11 cellular contexts compared by ENCODE assay signal in genomic region chr4:168852933-168853713, GRCh38.
DNase-seq lines count a peak whose midpoint lies in the region; ATAC-seq and TF ChIP-seq lines count a peak whose summit lies in the region.
"Had no signal": no experiment of that assay in that cellular context is flagged by ENCODE, and none has a peak within 500 bp of the region (broad histone marks: within the 10 kb centered on the region; RNA-seq: fewer than 3 reads in every experiment).

No MANE protein-coding gene starts in this region.

- TF ChIP-seq CTCF in nephron (IDR thresholded peaks at IDR 0.05; ENCODE audit: unreplicated experiment in 3 of 3), result no peak
- no peak for TF ChIP-seq CTCF in brain microvascular endothelial cell (IDR thresholded peaks at IDR 0.05; ENCODE audit: low read depth, low read length, missing control alignments)

- peak; percentile 83 for ATAC-seq in GM18511 (IDR thresholded peaks at IDR 0.05; ENCODE audit: unreplicated experiment)
- ATAC-seq in GM21528 (IDR thresholded peaks at IDR 0.05; ENCODE audit: low FRiP score, unreplicated experiment), result peak; percentile 71
- peak; percentile 71 for ATAC-seq in HG03460 (IDR thresholded peaks at IDR 0.05; ENCODE audit: unreplicated experiment)
- ATAC-seq: HepG2 had no signal

- H3K27me3 ChIP-seq in brain microvascular endothelial cell (replicated peaks), result no peaks in the 10 kb centered on the region

- H3K36me3 ChIP-seq in brain microvascular endothelial cell (replicated peaks), result peaks cover 29% of the 10 kb centered on the region

- H3K27ac Mint-ChIP-seq in nephron, result peak overlapping the region; percentile 21 to 82 (median 24)

- no peaks in the 10 kb centered on the region for H3K27me3 Mint-ChIP-seq in nephron (ENCODE audit: low read depth)

- in situ Hi-C loops in brain microvascular endothelial cell (cut with HindIII; ENCODE audit: low pct_ligation_motif_present, low sequenced_read_pairs), result no loop called here

- no peak overlapping the region for H3K4me3 ChIP-seq in brain microvascular endothelial cell (ENCODE audit: low read depth, low read length)

- DNase-seq in NCI-H1694 (lab: John Stamatoyannopoulos, UW) (no peak), brain microvascular endothelial cell (no peak), DMS153 treated with DMSO at 0.1 percent for 48 hours (lab: John Stamatoyannopoulos, UW; ENCODE audit: unreplicated experiment) (no peak)
- no peak for DNase-seq in stimulated activated CD4-positive, alpha-beta T cell treated with anti-CD3 and anti-CD28 coated beads, Interleukin-15, amount 100 ng/mL, for 24 hours
- DNase-seq: activated effector memory CD4-positive, alpha-beta T cell treated with anti-CD3 and anti-CD28 coated beads, Interleukin-2, amount 50 U/mL, for 16 hours; posterior cingulate gyrus had no signal

- no peak overlapping the region for H3K4me3 Mint-ChIP-seq in nephron

- H3K36me3 Mint-ChIP-seq in nephron (ENCODE audit: low read depth), result peaks cover 49% of the 10 kb centered on the region

- no peak overlapping the region for H3K27ac ChIP-seq in brain microvascular endothelial cell

- H3K9me3 Mint-ChIP-seq in nephron, result no peaks in the 10 kb centered on the region

- peaks cover 73% of the 10 kb centered on the region for H3K4me1 Mint-ChIP-seq in nephron
